ENCODE assay signal across 9 cellular contexts in genomic region chr17:83084214-83084613, GRCh38. TPM values are rescaled to one million over a fixed set of nuclear protein-coding genes. Genes with fewer than 3 reads are reported as not detected.
A peak's percentile ranks its signal among the peaks of the same experiment; 100 is the strongest.
DNase-seq lines count a peak whose midpoint lies in the region; ATAC-seq and TF ChIP-seq lines count a peak whose summit lies in the region.
"Had no signal": no experiment of that assay in that cellular context is flagged by ENCODE, and none has a peak within 500 bp of the region (broad histone marks: within the 10 kb centered on the region; RNA-seq: fewer than 3 reads in every experiment).

No MANE protein-coding gene starts in this region.

- no peak overlapping the region for H3K4me3 ChIP-seq in left ventricle myocardium inferior
- no peak overlapping the region for H3K4me3 ChIP-seq in body of pancreas
- peak overlapping the region in 1 of 2 donors; percentile 19 for H3K4me3 ChIP-seq in vagina
- no peak overlapping the region for H3K4me3 ChIP-seq in BE2C (ENCODE audit: low read depth, low read length)

- POLR2A ChIA-PET in naive thymus-derived CD8-positive, alpha-beta T cell (lab: Charles Lee): interaction anchor here (1.4 kb wide), 1 partner anchor 33 kb away, joined by 8 read pairs; no protein-coding TSS in a partner anchor

- ATAC-seq in left ventricle myocardium superior (no peak), body of pancreas (no peak)
- ATAC-seq in naive thymus-derived CD8-positive, alpha-beta T cell: no peak

- TF ChIP-seq CTCF in left ventricle myocardium inferior (IDR thresholded peaks at IDR 0.05; ENCODE audit: borderline replicate concordance) (no peak), body of pancreas (IDR thresholded peaks at IDR 0.05) (no peak), vagina (IDR thresholded peaks at IDR 0.05) (no peak), BE2C (IDR thresholded peaks at IDR 0.05; ENCODE audit: low read depth, low read length) (no peak)

- TF ChIP-seq POLR2A in body of pancreas (IDR thresholded peaks at IDR 0.05) (no peak), vagina (IDR thresholded peaks at IDR 0.05) (no peak)

- WGBS in body of pancreas, 2 donors: 74 to 80% methylated on average over 9 of the region's 9 CpGs

- H3K4me3 Mint-ChIP-seq in naive thymus-derived CD8-positive, alpha-beta T cell: peak overlapping the region in 4 of 10 donors; percentile 65 to 87 (median 82)

- H3K27ac ChIP-seq in left ventricle myocardium inferior (replicated peaks) (peak overlapping the region; percentile 60), body of pancreas (peak overlapping the region; percentile 50 to 76 (median 62)), vagina (peak overlapping the region; percentile 86)

- DNase-seq in left ventricle myocardium inferior: no peak
- no peak for DNase-seq in left ventricle myocardium superior
- DNase-seq in body of pancreas: no peak
- no peak for DNase-seq in naive thymus-derived CD8-positive, alpha-beta T cell
- DNase-seq in vagina (ENCODE audit: extremely low spot score in 2 of 2): no peak
- DNase-seq in NCI-H1436 treated with DMSO at 0.1 percent for 48 hours (lab: John Stamatoyannopoulos, UW): no peak
- DNase-seq in BE2C: no peak
- no peak for DNase-seq in H4 (ENCODE audit: low spot score)
- DNase-seq: C1 segment of cervical spinal cord had no signal

- intact Hi-C loops in left ventricle myocardium inferior (cut with micrococcal nuclease): no loop called here
- intact Hi-C loops in left ventricle myocardium superior (cut with micrococcal nuclease): no loop called here
- intact Hi-C loops in body of pancreas (cut with DNase I): no loop called here
- intact Hi-C loops in vagina (cut with DNase I): no loop called here

- no peaks in the 10 kb centered on the region for H3K9me3 Mint-ChIP-seq in naive thymus-derived CD8-positive, alpha-beta T cell

- H3K36me3 ChIP-seq in left ventricle myocardium inferior (peaks cover 16% of the 10 kb centered on the region), body of pancreas (replicated peaks in 1 of 2; ENCODE audit: insufficient read depth in 1 of 2, low read depth in 2 of 2) (no peaks in the 10 kb centered on the region), vagina (peaks cover 0 to 20% of the 10 kb centered on the region in 2 donors), BE2C (no peaks in the 10 kb centered on the region)

- no peaks in the 10 kb centered on the region for H3K36me3 Mint-ChIP-seq in naive thymus-derived CD8-positive, alpha-beta T cell

- H3K27me3 Mint-ChIP-seq in naive thymus-derived CD8-positive, alpha-beta T cell: peaks cover 0 to 6% (median 0%) of the 10 kb centered on the region in 5 donors

- H3K27ac Mint-ChIP-seq in naive thymus-derived CD8-positive, alpha-beta T cell: peak overlapping the region in 6 of 10 donors; percentile 79 to 94 (median 83)

- peaks cover 5 to 54% (median 27%) of the 10 kb centered on the region in 4 donors for H3K4me1 Mint-ChIP-seq in naive thymus-derived CD8-positive, alpha-beta T cell

- H3K4me1 ChIP-seq in left ventricle myocardium inferior (peaks cover 86% of the 10 kb centered on the region), body of pancreas (peaks cover 45% of the 10 kb centered on the region), vagina (peaks cover 82% of the 10 kb centered on the region), BE2C (peaks cover 8% of the 10 kb centered on the region; the same call in 1 of the 2 replicates)

- H3K27me3 ChIP-seq in left ventricle myocardium inferior (ENCODE audit: low read depth) (peaks cover 5% of the 10 kb centered on the region), body of pancreas (no peaks in the 10 kb centered on the region), vagina (no peaks in the 10 kb centered on the region), BE2C (peaks cover 17% of the 10 kb centered on the region)

- H3K9me3 ChIP-seq in left ventricle myocardium inferior (replicated peaks) (no peaks in the 10 kb centered on the region), body of pancreas (no peaks in the 10 kb centered on the region), vagina (no peaks in the 10 kb centered on the region), BE2C (no peaks in the 10 kb centered on the region)

RNA-seq across cellular contexts. Expression of gene METRNL, which starts 4.8 kb away (rescaled TPM):
- total RNA-seq in left ventricle myocardium inferior: 75.2 TPM
- total RNA-seq in left ventricle myocardium superior: 68.4 TPM
- total RNA-seq in body of pancreas: 10 to 100 TPM; 21.3 to 26.4 TPM
- total RNA-seq in naive thymus-derived CD8-positive, alpha-beta T cell: 1 to 10 TPM; 4.1 to 4.6 TPM
- 1 to 10 TPM in 2 of 3 donors, under 1 TPM in 1; 0.42 to 4.8 (median 1.3) TPM for polyA plus RNA-seq in naive thymus-derived CD8-positive, alpha-beta T cell
- total RNA-seq in vagina: 156 TPM
- polyA plus RNA-seq in BE2C (2012; ENCODE audit: insufficient read depth, insufficient read length, low read depth): 25.8 TPM
- 36.6 and 47.8 TPM in 2 replicates for total RNA-seq in H4 (2014; rRNA removed; shearing (Covaris generic))
